ENCODE assay signal across 9 cellular contexts in genomic region chr20:4726710-4727391, GRCh38. TPM values are rescaled to one million over a fixed set of nuclear protein-coding genes. Genes with fewer than 3 reads are reported as not detected.
DNase-seq lines count a peak whose midpoint lies in the region; ATAC-seq and TF ChIP-seq lines count a peak whose summit lies in the region.
"Had no signal": no experiment of that assay in that cellular context is flagged by ENCODE, and none has a peak within 500 bp of the region (broad histone marks: within the 10 kb centered on the region; RNA-seq: fewer than 3 reads in every experiment).

No MANE protein-coding gene starts in this region.

- TF ChIP-seq CTCF in heart right ventricle (IDR thresholded peaks at IDR 0.05): no peak
- no peak for TF ChIP-seq CTCF in testis (IDR thresholded peaks at IDR 0.05)
- no peak for TF ChIP-seq CTCF in SK-N-SH (IDR thresholded peaks at IDR 0.05)

- no peaks in the 10 kb centered on the region for H3K36me3 Mint-ChIP-seq in activated T-cell treated with anti-CD3 and anti-CD28 coated beads, Interleukin-2, amount 50 U/mL, for 4 hours (ENCODE audit: insufficient read depth)

- no peaks in the 10 kb centered on the region for H3K79me2 ChIP-seq in SK-N-SH (ENCODE audit: insufficient read depth)

- intact Hi-C loops in heart right ventricle (cut with DNase I) (loop anchor here in 1 of 10 donors (10.0 kb wide), 1 partner anchor 622 kb away; no protein-coding TSS in a partner anchor), testis (cut with DNase I; ENCODE audit: low total_unique reads) (no loop called here)

- no peak overlapping the region for H3K9ac ChIP-seq in SK-N-SH

- peaks cover 0 to 24% (median 18%) of the 10 kb centered on the region in 9 donors for H3K4me1 ChIP-seq in heart right ventricle
- H3K4me1 ChIP-seq in testis: peaks cover 22% of the 10 kb centered on the region
- no peaks in the 10 kb centered on the region for H3K4me1 ChIP-seq in SK-N-SH (ENCODE audit: control insufficient read depth in 1 of 2, insufficient read depth in 2 of 2, low read depth in 1 of 2, low read length in 1 of 2)

- peak overlapping the region; percentile 63 for H3K4me3 Mint-ChIP-seq in activated T-cell treated with anti-CD3 and anti-CD28 coated beads, Interleukin-2, amount 50 U/mL, for 4 hours

- TF ChIP-seq RAD21 in SK-N-SH (IDR thresholded peaks at IDR 0.05; ENCODE audit: low read length): no peak

- TF ChIP-seq EP300 in SK-N-SH (IDR thresholded peaks at IDR 0.05; ENCODE audit: borderline replicate concordance in 1 of 2, low read depth in 1 of 2, low read length in 1 of 2): no peak

- no peaks in the 10 kb centered on the region for H3K36me3 ChIP-seq in heart right ventricle
- no peaks in the 10 kb centered on the region for H3K36me3 ChIP-seq in testis (ENCODE audit: low read depth, missing control alignments)
- H3K36me3 ChIP-seq in SK-N-SH (replicated peaks in 1 of 2; ENCODE audit: control insufficient read depth in 1 of 2, insufficient read depth in 2 of 2, low read length in 1 of 2): no peaks in the 10 kb centered on the region

- H2AFZ ChIP-seq in SK-N-SH (ENCODE audit: low read depth): no peak overlapping the region

- POLR2A ChIA-PET in SK-N-SH (lab: Yijun Ruan, JAX): no interaction called here

- DNase-seq in ELR (ENCODE audit: low read depth) (peak; percentile 72), heart right ventricle (no peak), testis (peak; percentile 76), SK-N-SH (no peak), pons (ENCODE audit: low spot score) (no peak), HPDE6-E6E7 (ENCODE audit: extremely low spot score) (no peak)
- no peak for DNase-seq in activated T-cell treated with anti-CD3 and anti-CD28 coated beads, Interleukin-2, amount 50 U/mL, for 4 hours

- no peaks in the 10 kb centered on the region for H4K20me1 ChIP-seq in SK-N-SH (ENCODE audit: insufficient read depth)

- no peaks in the 10 kb centered on the region for H3F3A ChIP-seq in SK-N-SH (replicated peaks; ENCODE audit: insufficient read depth)

- no peaks in the 10 kb centered on the region for H3K9me3 ChIP-seq in heart right ventricle
- H3K9me3 ChIP-seq in testis: no peaks in the 10 kb centered on the region
- H3K9me3 ChIP-seq in SK-N-SH: no peaks in the 10 kb centered on the region

- H3K4me3 ChIP-seq in heart right ventricle (peak overlapping the region in 6 of 10 donors; percentile 15 to 37 (median 22)), testis (peak overlapping the region in 1 of 2 donors; percentile 8), SK-N-SH (ENCODE audit: low read depth in 2 of 2, low read length in 1 of 2) (no peak overlapping the region)

- CTCF ChIA-PET in SK-N-SH (lab: Yijun Ruan, JAX): interaction anchor here (2.0 kb wide), 1 partner anchor 14 kb away, joined by 12 read pairs; no protein-coding TSS in a partner anchor

- WGBS in heart right ventricle, 2 donors: 27 to 42% methylated on average over 16 of the region's 16 CpGs
- WGBS in testis, 2 donors: 25 to 33% methylated on average over 16 of the region's 16 CpGs
- WGBS in SK-N-SH (ENCODE audit: low lambda C conversion rate): 73% methylated on average over 16 of the region's 16 CpGs

- no peaks in the 10 kb centered on the region for H3K9me3 Mint-ChIP-seq in activated T-cell treated with anti-CD3 and anti-CD28 coated beads, Interleukin-2, amount 50 U/mL, for 4 hours

- no peak overlapping the region for H3K4me2 ChIP-seq in SK-N-SH

- H3K9me2 ChIP-seq in SK-N-SH: no peaks in the 10 kb centered on the region

- no peak for TF ChIP-seq POLR2A in testis (IDR thresholded peaks at IDR 0.05)

- H3K27ac ChIP-seq in heart right ventricle: peak overlapping the region in 4 of 10 donors; percentile 17 to 82 (median 22)
- H3K27ac ChIP-seq in testis: peak overlapping the region; percentile 26 to 60
- H3K27ac ChIP-seq in SK-N-SH (ENCODE audit: low read depth in 2 of 2, low read length in 1 of 2): no peak overlapping the region
- H3K27ac ChIP-seq: HL-60 had no signal

- H3K27me3 ChIP-seq in heart right ventricle: no peaks in the 10 kb centered on the region
- H3K27me3 ChIP-seq in testis: no peaks in the 10 kb centered on the region
- H3K27me3 ChIP-seq in SK-N-SH (ENCODE audit: insufficient read depth): no peaks in the 10 kb centered on the region

- peaks cover 9% of the 10 kb centered on the region for H3K4me1 Mint-ChIP-seq in activated T-cell treated with anti-CD3 and anti-CD28 coated beads, Interleukin-2, amount 50 U/mL, for 4 hours (ENCODE audit: low read depth)

- ATAC-seq in HG03135 (IDR thresholded peaks at IDR 0.05; ENCODE audit: unreplicated experiment) (peak; percentile 46), heart right ventricle (peak in 5 of 8 donors; percentile 21 to 52 (median 43))
- ATAC-seq in activated T-cell treated with anti-CD3 and anti-CD28 coated beads, Interleukin-2, amount 50 U/mL, for 4 hours: peak; percentile 77 to 79

- H3K27me3 Mint-ChIP-seq in activated T-cell treated with anti-CD3 and anti-CD28 coated beads, Interleukin-2, amount 50 U/mL, for 4 hours (ENCODE audit: low read depth): peaks cover 3% of the 10 kb centered on the region

TF ChIP-seq in SK-N-SH, 30 proteins besides CTCF, POLR2A, EP300 and RAD21:
- TF ChIP-seq NRF1 (IDR thresholded peaks at IDR 0.05; ENCODE audit: low read depth, low read length) (no peak), GATA2 (CRISPR knock-in tag; IDR thresholded peaks at IDR 0.05) (no peak), TEAD4 (IDR thresholded peaks at IDR 0.05; ENCODE audit: borderline replicate concordance, insufficient read depth) (no peak), ELF1 (IDR thresholded peaks at IDR 0.05) (no peak), RXRA (IDR thresholded peaks at IDR 0.05; ENCODE audit: borderline replicate concordance, low read depth) (no peak)

RNA-seq across cellular contexts. Expression of gene PRND, which starts 5.1 kb away (rescaled TPM):
- not detected for total RNA-seq in activated T-cell treated with anti-CD3 and anti-CD28 coated beads, Interleukin-2, amount 50 U/mL, for 4 hours
- total RNA-seq in heart right ventricle: under 1 TPM in 4 of 10 donors, not detected in 6; 0.06 to 0.17 (median 0.10) TPM
- polyA plus RNA-seq in heart right ventricle: not detected
- total RNA-seq in testis: 100 to 1,000 TPM; 431 to 729 TPM
- polyA plus RNA-seq in testis (ENCODE audit: insufficient read depth, low read depth, low replicate concordance): 147 TPM
- polyA plus RNA-seq in SK-N-SH (2012; rRNA removed): 0.02 TPM in 1 of 2 replicates, not detected in the other
- polyA plus RNA-seq in SK-N-SH (2012; cell fraction: cytosol; rRNA removed): 0.01 and 0.03 TPM in 2 replicates
- polyA plus RNA-seq in SK-N-SH (2012; cell fraction: nucleus; rRNA removed): 0.01 TPM in 1 of 2 replicates, not detected in the other

RNA-seq across cellular contexts. Expression of gene PRNP, which starts 40.6 kb away (rescaled TPM):
- 10 to 100 TPM; 64.6 to 87.9 (median 70.4) TPM for total RNA-seq in activated T-cell treated with anti-CD3 and anti-CD28 coated beads, Interleukin-2, amount 50 U/mL, for 4 hours
- total RNA-seq in heart right ventricle: 100 to 1,000 TPM; 113 to 164 (median 144) TPM
- polyA plus RNA-seq in heart right ventricle: 10 to 100 TPM; 64.4 to 88.4 TPM
- 100 to 1,000 TPM; 126 to 238 TPM for total RNA-seq in testis
- polyA plus RNA-seq in testis (ENCODE audit: insufficient read depth, low read depth, low replicate concordance): 171 TPM
- 558 and 669 TPM in 2 replicates for polyA plus RNA-seq in SK-N-SH (2012; rRNA removed)
- polyA plus RNA-seq in SK-N-SH (2012; cell fraction: cytosol; rRNA removed): 311 and 514 TPM in 2 replicates
- 151 and 328 TPM in 2 replicates for polyA plus RNA-seq in SK-N-SH (2012; cell fraction: nucleus; rRNA removed)

Comparison
In these comparisons a context has a peak if more than half of its experiments do, and no peak if none do; other contexts are left out.
1. DNase-seq: peak in ELR (single experiment) and testis (single experiment); none in activated T-cell treated with anti-CD3 and anti-CD28 coated beads, Interleukin-2, amount 50 U/mL, for 4 hours (single experiment), heart right ventricle (0 of 2), SK-N-SH (single experiment), pons (single experiment) and HPDE6-E6E7 (single experiment).
2. H3K27ac ChIP-seq: peak in testis (2 of 2); none in SK-N-SH (0 of 2).
3. H3K4me3 ChIP-seq: peak in heart right ventricle (6 of 10); none in SK-N-SH (0 of 2).
4. RNA of gene PRND, which starts 5.1 kb away (total RNA-seq): 431 to 729 TPM in testis; 0.06 to 0.17 TPM in heart right ventricle and not detected in activated T-cell treated with anti-CD3 and anti-CD28 coated beads, Interleukin-2, amount 50 U/mL, for 4 hours; every median in the first group is over 100 times any median in the second.
5. Peak in every context shown above with its lines, with median percentiles within 50 percentile points of each other: ATAC-seq.